Comparison of ENCODE assay signal across 1 cellular context in genomic region chr1:204128964-204129896, GRCh38.
TF ChIP-seq lines count a peak whose summit lies in the region.

No MANE protein-coding gene starts in this region.

TF ChIP-seq in SK-N-SH, 30 proteins besides CTCF, POLR2A, EP300 and RAD21 (continued from another document):
- TF ChIP-seq MEF2A (IDR thresholded peaks at IDR 0.05; ENCODE audit: borderline replicate concordance, low read depth) (no peak), FOXM1 (IDR thresholded peaks at IDR 0.05; ENCODE audit: low read depth) (no peak), GABPA (IDR thresholded peaks at IDR 0.05; ENCODE audit: low read depth) (no peak), EZH2phosphoT487 (IDR thresholded peaks at IDR 0.05; ENCODE audit: borderline replicate concordance, low read depth) (no peak), IRF3 (IDR thresholded peaks at IDR 0.05; ENCODE audit: low read depth, low read length) (no peak), RCOR1 (IDR thresholded peaks at IDR 0.05; ENCODE audit: low read length) (no peak), SIN3A (IDR thresholded peaks at IDR 0.05; ENCODE audit: borderline replicate concordance, low read depth, low read length) (0 out of 2 replicates have a peak, but pooled peaks have one; percentile 27), SMC3 (IDR thresholded peaks at IDR 0.05; ENCODE audit: low read depth, low read length) (peak; percentile 81)
